Comparison of ENCODE assay signal across 22 cellular contexts in the genomic region with DNA sequence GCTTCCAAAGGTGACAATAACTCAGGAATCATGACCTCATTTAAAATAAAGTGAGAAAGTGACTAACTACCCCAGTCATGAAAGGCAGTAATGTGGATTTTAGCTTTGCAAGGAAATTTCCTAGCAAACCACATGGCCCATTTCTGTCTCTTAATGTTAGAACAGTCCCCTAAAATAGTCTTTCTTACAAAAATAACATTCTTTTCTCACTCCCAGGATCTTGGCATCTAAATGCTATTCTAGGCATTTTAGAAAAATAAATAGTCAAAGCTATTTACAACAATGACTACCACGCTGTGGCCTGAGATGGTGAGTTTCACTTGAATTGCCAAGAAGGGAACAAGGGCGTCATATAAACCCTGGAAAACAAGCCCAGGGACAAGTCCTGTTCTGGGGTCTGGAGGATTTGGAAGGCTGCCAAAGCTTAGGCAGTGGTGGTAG.
DNase-seq lines count a peak whose midpoint lies in the region; ATAC-seq and TF ChIP-seq lines count a peak whose summit lies in the region.
"Had no signal": no experiment of that assay in that cellular context is flagged by ENCODE, and none has a peak within 500 bp of the region (broad histone marks: within the 10 kb centered on the region; RNA-seq: fewer than 3 reads in every experiment).

No MANE protein-coding gene starts in this region.

- POLR2A ChIA-PET in HEK293T (lab: Yijun Ruan, JAX): no interaction called here
- POLR2A ChIA-PET in activated CD4-positive, alpha-beta memory T cell treated with anti-CD3 and anti-CD28 coated beads, Interleukin-2, amount 10 ng/mL, durations not matched to agents 7 days and 5 days (lab: Charles Lee): no interaction called here

- WGBS in heart right ventricle, 2 donors: 66 to 79% methylated on average over 2 of the region's 2 CpGs

- no peaks in the 10 kb centered on the region for H3K79me2 ChIP-seq in osteoblast (ENCODE audit: insufficient read depth, low read length)

- TF ChIP-seq CTCF in dorsolateral prefrontal cortex (IDR thresholded peaks at IDR 0.05 in 54 of 56, conservative IDR thresholded peaks at IDR 0.05 in 2 of 56; ENCODE audit: low read depth in 1 of 56, partially characterized antibody in 56 of 56) (no peak), osteoblast (IDR thresholded peaks at IDR 0.05; ENCODE audit: extremely low read depth, low read depth, low read length) (no peak), heart right ventricle (IDR thresholded peaks at IDR 0.05) (no peak)

- H3K36me3 ChIP-seq in osteoblast (ENCODE audit: insufficient read depth, low read length) (no peaks in the 10 kb centered on the region), heart right ventricle (no peaks in the 10 kb centered on the region)
- H3K36me3 ChIP-seq: gastrocnemius medialis, upper lobe of left lung, WERI-Rb-1 had no signal

- H3K27ac ChIP-seq in dorsolateral prefrontal cortex (peak overlapping the region in 43 of 59 donors; percentile 8 to 78 (median 61)), osteoblast (ENCODE audit: low read depth, low read length) (no peak overlapping the region), heart right ventricle (no peak overlapping the region)
- H3K27ac ChIP-seq: gastrocnemius medialis, psoas muscle, upper lobe of left lung, WERI-Rb-1 had no signal

- no peak for ATAC-seq in heart right ventricle
- ATAC-seq: gastrocnemius medialis; naive thymus-derived CD4-positive, alpha-beta T cell; psoas muscle; stimulated activated effector memory CD8-positive, alpha-beta T cell treated with anti-CD3 and anti-CD28 coated beads, Interleukin-12 subunit alpha, Interleukin-12 subunit beta, amount 100 ng/mL, for 72 hours; T-cell had no signal

- H3K4me3 ChIP-seq in dorsolateral prefrontal cortex (no peak overlapping the region), osteoblast (ENCODE audit: insufficient read depth, low read length) (no peak overlapping the region), heart right ventricle (no peak overlapping the region)
- H3K4me3 ChIP-seq: gastrocnemius medialis, psoas muscle, upper lobe of left lung had no signal

- no peak overlapping the region for H3K4me2 ChIP-seq in osteoblast (ENCODE audit: insufficient read depth, low read length)

- H3K27me3 ChIP-seq in dorsolateral prefrontal cortex (no peaks in the 10 kb centered on the region), osteoblast (ENCODE audit: insufficient read depth, low read length) (no peaks in the 10 kb centered on the region), heart right ventricle (no peaks in the 10 kb centered on the region)
- H3K27me3 ChIP-seq: gastrocnemius medialis, upper lobe of left lung had no signal

- no peaks in the 10 kb centered on the region for H3K9me3 Mint-ChIP-seq in activated CD4-positive, alpha-beta T cell treated with anti-CD3 and anti-CD28 coated beads, Interleukin-2, amount 10 ng/mL, durations not matched to agents 24 days and 14 days
- H3K9me3 Mint-ChIP-seq in activated CD4-positive, alpha-beta memory T cell treated with anti-CD3 and anti-CD28 coated beads, Interleukin-2, amount 10 ng/mL, durations not matched to agents 7 days and 5 days: peaks cover 4% of the 10 kb centered on the region
- H3K9me3 Mint-ChIP-seq: activated T-helper 1 cell treated with anti-CD3 and anti-CD28 coated beads, Interleukin-12 subunit alpha, Interleukin-12 subunit beta, Interleukin-2, Interleukin-4 antibody, amounts not matched to agents 30 ng/mL and 10 ng/mL and 1 ng/mL, durations not matched to agents 14 hours and 24 hours and 36 hours; H9 had no signal

- peaks cover 2% of the 10 kb centered on the region for H3K27me3 Mint-ChIP-seq in activated CD4-positive, alpha-beta T cell treated with anti-CD3 and anti-CD28 coated beads, Interleukin-2, amount 10 ng/mL, durations not matched to agents 24 days and 14 days
- H3K27me3 Mint-ChIP-seq in activated CD4-positive, alpha-beta memory T cell treated with anti-CD3 and anti-CD28 coated beads, Interleukin-2, amount 10 ng/mL, durations not matched to agents 7 days and 5 days: peaks cover 8% of the 10 kb centered on the region

- H3K27ac Mint-ChIP-seq in activated CD4-positive, alpha-beta T cell treated with anti-CD3 and anti-CD28 coated beads, Interleukin-2, amount 10 ng/mL, durations not matched to agents 24 days and 14 days: no peak overlapping the region
- no peak overlapping the region for H3K27ac Mint-ChIP-seq in activated CD4-positive, alpha-beta memory T cell treated with anti-CD3 and anti-CD28 coated beads, Interleukin-2, amount 10 ng/mL, durations not matched to agents 7 days and 5 days
- H3K27ac Mint-ChIP-seq: activated T-helper 1 cell treated with anti-CD3 and anti-CD28 coated beads, Interleukin-12 subunit alpha, Interleukin-12 subunit beta, Interleukin-2, Interleukin-4 antibody, amounts not matched to agents 30 ng/mL and 10 ng/mL and 1 ng/mL, durations not matched to agents 14 hours and 24 hours and 36 hours; CD4-positive, alpha-beta memory T cell; H9; naive thymus-derived CD4-positive, alpha-beta T cell; stimulated activated effector memory CD8-positive, alpha-beta T cell treated with anti-CD3 and anti-CD28 coated beads, Interleukin-12 subunit alpha, Interleukin-12 subunit beta, amount 100 ng/mL, for 72 hours; T-cell had no signal

- no peaks in the 10 kb centered on the region for H3K36me3 Mint-ChIP-seq in activated CD4-positive, alpha-beta T cell treated with anti-CD3 and anti-CD28 coated beads, Interleukin-2, amount 10 ng/mL, durations not matched to agents 24 days and 14 days (ENCODE audit: low read depth)
- no peaks in the 10 kb centered on the region for H3K36me3 Mint-ChIP-seq in activated CD4-positive, alpha-beta memory T cell treated with anti-CD3 and anti-CD28 coated beads, Interleukin-2, amount 10 ng/mL, durations not matched to agents 7 days and 5 days (ENCODE audit: low read depth)
- H3K36me3 Mint-ChIP-seq: CD4-positive, alpha-beta memory T cell; stimulated activated effector memory CD8-positive, alpha-beta T cell treated with anti-CD3 and anti-CD28 coated beads, Interleukin-12 subunit alpha, Interleukin-12 subunit beta, amount 100 ng/mL, for 72 hours; T-cell had no signal

- CTCF ChIA-PET in HEK293T (lab: Yijun Ruan, JAX): no interaction called here
- CTCF ChIA-PET in activated CD4-positive, alpha-beta memory T cell treated with anti-CD3 and anti-CD28 coated beads, Interleukin-2, amount 10 ng/mL, durations not matched to agents 7 days and 5 days (lab: Charles Lee): no interaction called here

- H3K4me3 Mint-ChIP-seq in activated CD4-positive, alpha-beta T cell treated with anti-CD3 and anti-CD28 coated beads, Interleukin-2, amount 10 ng/mL, durations not matched to agents 24 days and 14 days: no peak overlapping the region
- no peak overlapping the region for H3K4me3 Mint-ChIP-seq in activated CD4-positive, alpha-beta memory T cell treated with anti-CD3 and anti-CD28 coated beads, Interleukin-2, amount 10 ng/mL, durations not matched to agents 7 days and 5 days
- H3K4me3 Mint-ChIP-seq: activated T-helper 1 cell treated with anti-CD3 and anti-CD28 coated beads, Interleukin-12 subunit alpha, Interleukin-12 subunit beta, Interleukin-2, Interleukin-4 antibody, amounts not matched to agents 30 ng/mL and 10 ng/mL and 1 ng/mL, durations not matched to agents 14 hours and 24 hours and 36 hours; CD4-positive, alpha-beta memory T cell; H9; naive thymus-derived CD4-positive, alpha-beta T cell; stimulated activated effector memory CD8-positive, alpha-beta T cell treated with anti-CD3 and anti-CD28 coated beads, Interleukin-12 subunit alpha, Interleukin-12 subunit beta, amount 100 ng/mL, for 72 hours; T-cell had no signal

- no peaks in the 10 kb centered on the region for H4K20me1 ChIP-seq in osteoblast (ENCODE audit: insufficient read depth, low read length)

- H3K9me3 ChIP-seq in osteoblast (ENCODE audit: low read depth, low read length) (no peaks in the 10 kb centered on the region), heart right ventricle (peaks cover 0 to 7% (median 0%) of the 10 kb centered on the region in 11 donors)
- H3K9me3 ChIP-seq: gastrocnemius medialis, psoas muscle, upper lobe of left lung had no signal

- intact Hi-C loops in dorsolateral prefrontal cortex (cut with DNase I) (no loop called here), heart right ventricle (cut with DNase I) (no loop called here)
- intact Hi-C loops in activated CD4-positive, alpha-beta T cell treated with anti-CD3 and anti-CD28 coated beads, Interleukin-2, amount 10 ng/mL, durations not matched to agents 24 days and 14 days (cut with micrococcal nuclease): no loop called here

- no peak overlapping the region for H2AFZ ChIP-seq in osteoblast (ENCODE audit: low read length)

- no peaks in the 10 kb centered on the region for H3K4me1 Mint-ChIP-seq in activated CD4-positive, alpha-beta T cell treated with anti-CD3 and anti-CD28 coated beads, Interleukin-2, amount 10 ng/mL, durations not matched to agents 24 days and 14 days
- no peaks in the 10 kb centered on the region for H3K4me1 Mint-ChIP-seq in activated CD4-positive, alpha-beta memory T cell treated with anti-CD3 and anti-CD28 coated beads, Interleukin-2, amount 10 ng/mL, durations not matched to agents 7 days and 5 days
- H3K4me1 Mint-ChIP-seq: CD4-positive, alpha-beta memory T cell; H9; naive thymus-derived CD4-positive, alpha-beta T cell; stimulated activated effector memory CD8-positive, alpha-beta T cell treated with anti-CD3 and anti-CD28 coated beads, Interleukin-12 subunit alpha, Interleukin-12 subunit beta, amount 100 ng/mL, for 72 hours; T-cell had no signal

- H3K4me1 ChIP-seq in osteoblast (ENCODE audit: insufficient read depth, low read length): no peaks in the 10 kb centered on the region
- no peaks in the 10 kb centered on the region for H3K4me1 ChIP-seq in heart right ventricle
- H3K4me1 ChIP-seq: gastrocnemius medialis, psoas muscle, upper lobe of left lung had no signal

- DNase-seq in AG08396 (ENCODE audit: low spot score) (peak; percentile 35), M059J (ENCODE audit: low read depth) (peak; percentile 12), dorsolateral prefrontal cortex (peak in 1 of 10 donors; percentile 25), osteoblast (ENCODE audit: insufficient read length, low spot score, missing footprints) (peak; percentile 80), HEK293T (ENCODE audit: extremely low spot score) (no peak), heart right ventricle (no peak)
- no peak for DNase-seq in activated CD4-positive, alpha-beta T cell treated with anti-CD3 and anti-CD28 coated beads, Interleukin-2, amount 10 ng/mL, durations not matched to agents 24 days and 14 days
- DNase-seq in activated CD4-positive, alpha-beta memory T cell treated with anti-CD3 and anti-CD28 coated beads, Interleukin-2, amount 10 ng/mL, durations not matched to agents 7 days and 5 days: no peak
- DNase-seq: CD4-positive, alpha-beta memory T cell; DND-41; gastrocnemius medialis; H9; naive thymus-derived CD4-positive, alpha-beta T cell; NCI-H146; NCI-H345; psoas muscle; stimulated activated CD4-positive, alpha-beta T cell treated with anti-CD3 and anti-CD28 coated beads, Interleukin-12 subunit alpha, Interleukin-12 subunit beta, amount 100 ng/mL, for 4 hours; T-cell; upper lobe of left lung; WERI-Rb-1 had no signal

TF ChIP-seq in HEK293T, 16 proteins besides CTCF, POLR2A, EP300 and RAD21:
- TF ChIP-seq ELF4 (IDR thresholded peaks at IDR 0.05) (no peak), LEF1 (IDR thresholded peaks at IDR 0.05; ENCODE audit: borderline replicate concordance) (no peak), CTBP1 (IDR thresholded peaks at IDR 0.05; ENCODE audit: borderline replicate concordance) (no peak)

Comparison
In these comparisons a context has a peak if more than half of its experiments do, and no peak if none do; other contexts are left out.
1. DNase-seq: peak in AG08396 (single experiment), M059J (single experiment) and osteoblast (single experiment); none in HEK293T (single experiment), activated CD4-positive, alpha-beta T cell treated with anti-CD3 and anti-CD28 coated beads, Interleukin-2, amount 10 ng/mL, durations not matched to agents 24 days and 14 days (single experiment), heart right ventricle (0 of 2) and activated CD4-positive, alpha-beta memory T cell treated with anti-CD3 and anti-CD28 coated beads, Interleukin-2, amount 10 ng/mL, durations not matched to agents 7 days and 5 days (single experiment).
2. H3K27ac ChIP-seq: peak in dorsolateral prefrontal cortex (43 of 59); none in osteoblast (single experiment) and heart right ventricle (0 of 10).